9 cellular contexts compared by ENCODE assay signal in the genomic region with DNA sequence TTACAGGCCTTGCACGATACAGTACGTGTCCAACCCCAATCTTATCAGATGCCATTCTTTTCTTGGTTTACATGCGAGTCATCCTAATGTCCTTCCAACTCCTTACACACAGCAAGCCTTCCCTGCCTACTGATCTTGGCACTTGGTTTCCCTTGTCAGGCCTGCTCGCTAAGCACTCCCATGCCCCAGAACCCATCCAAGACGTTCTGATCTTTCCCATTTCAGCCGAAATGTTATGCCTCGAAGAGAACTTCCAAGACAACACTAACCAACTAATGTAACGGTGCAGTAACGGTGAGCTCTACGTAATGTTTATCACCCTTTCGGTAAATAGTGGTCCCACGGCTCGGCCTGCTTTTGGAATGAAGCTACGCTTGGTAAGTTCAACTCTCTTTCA. TPM values are rescaled to one million over a fixed set of nuclear protein-coding genes. Genes with fewer than 3 reads are reported as not detected.
DNase-seq lines count a peak whose midpoint lies in the region; ATAC-seq and TF ChIP-seq lines count a peak whose summit lies in the region.
"Had no signal": no experiment of that assay in that cellular context is flagged by ENCODE, and none has a peak within 500 bp of the region (broad histone marks: within the 10 kb centered on the region; RNA-seq: fewer than 3 reads in every experiment).

No MANE protein-coding gene starts in this region.

- peak in 1 of 3 donors; percentile 21 for DNase-seq in CD4-positive, CD25-positive, alpha-beta regulatory T cell
- no peak for DNase-seq in neural progenitor cell (ENCODE audit: low spot score)
- no peak for DNase-seq in stimulated activated CD8-positive, alpha-beta memory T cell treated with anti-CD3 and anti-CD28 coated beads, Interleukin-4, amount 100 ng/mL, for 48 hours

- no peak overlapping the region for H3K4me3 Mint-ChIP-seq in CD4-positive, CD25-positive, alpha-beta regulatory T cell
- H3K4me3 Mint-ChIP-seq in neural progenitor cell: no peak overlapping the region

- no peak for ATAC-seq in CD4-positive, CD25-positive, alpha-beta regulatory T cell (ENCODE audit: low read depth in 2 of 2)
- ATAC-seq in GM19455 (IDR thresholded peaks at IDR 0.05; ENCODE audit: unreplicated experiment) (no peak), HG02798 (IDR thresholded peaks at IDR 0.05; ENCODE audit: poor library complexity, unreplicated experiment) (no peak), GM18505 (IDR thresholded peaks at IDR 0.05; ENCODE audit: unreplicated experiment) (no peak)

- TF ChIP-seq CTCF in Loucy (conservative IDR thresholded peaks at IDR 0.05; ENCODE audit: low read length) (no peak), neural progenitor cell (IDR thresholded peaks at IDR 0.05) (no peak)

- H4K20me1 ChIP-seq in Loucy (ENCODE audit: insufficient read depth, low read length, poor library complexity, severe bottlenecking) (no peaks in the 10 kb centered on the region), neural progenitor cell (ENCODE audit: low read depth) (peaks cover 3% of the 10 kb centered on the region)

- H3K9me3 Mint-ChIP-seq in CD4-positive, CD25-positive, alpha-beta regulatory T cell: no peaks in the 10 kb centered on the region
- no peaks in the 10 kb centered on the region for H3K9me3 Mint-ChIP-seq in neural progenitor cell

- peaks cover 34% of the 10 kb centered on the region for H3K36me3 ChIP-seq in CD4-positive, CD25-positive, alpha-beta regulatory T cell (ENCODE audit: control insufficient read depth, insufficient read depth, low read length)
- H3K36me3 ChIP-seq in Loucy (ENCODE audit: insufficient read depth, low read length) (peaks cover 22% of the 10 kb centered on the region; the same call in 1 of the 2 replicates), duodenal mucosa (ENCODE audit: control insufficient read depth in 1 of 2, insufficient read depth in 2 of 2, low read length in 2 of 2) (peaks cover 21 to 35% of the 10 kb centered on the region in 2 donors), neural progenitor cell (no peaks in the 10 kb centered on the region)

- no peak for TF ChIP-seq POLR2A in GM18505 (IDR thresholded peaks at IDR 0.05; ENCODE audit: borderline replicate concordance, extremely low read depth, insufficient read depth, insufficient read length)

- H3K79me2 ChIP-seq in Loucy (ENCODE audit: insufficient read depth, low read length) (peaks cover 26% of the 10 kb centered on the region), neural progenitor cell (ENCODE audit: low read depth) (peaks cover 25% of the 10 kb centered on the region)

- peak overlapping the region; percentile 92 for H3K4me2 ChIP-seq in Loucy (ENCODE audit: low read depth, low read length, poor library complexity, severe bottlenecking)
- peak overlapping the region; percentile 97 for H3K4me2 ChIP-seq in neural progenitor cell

- H2AFZ ChIP-seq in Loucy (ENCODE audit: low read length) (0 out of 2 replicates have a peak overlapping the region, but pooled peaks have one; percentile 67), neural progenitor cell (replicated peaks) (no peak overlapping the region)

- peak overlapping the region; percentile 91 for H3K27ac ChIP-seq in CD4-positive, CD25-positive, alpha-beta regulatory T cell (ENCODE audit: insufficient read depth, low read length, poor library complexity, severe bottlenecking)
- H3K27ac ChIP-seq in duodenal mucosa (ENCODE audit: low read depth, low read length) (no peak overlapping the region), neural progenitor cell (no peak overlapping the region)

- peaks cover 0 to 15% (median 0%) of the 10 kb centered on the region in 4 donors for H3K4me1 Mint-ChIP-seq in CD4-positive, CD25-positive, alpha-beta regulatory T cell
- H3K4me1 Mint-ChIP-seq in neural progenitor cell: no peaks in the 10 kb centered on the region

- H3K9me2 ChIP-seq in Loucy (replicated peaks; ENCODE audit: low read depth, low read length): no peaks in the 10 kb centered on the region

- H3F3A ChIP-seq in Loucy (ENCODE audit: low read depth) (no peaks in the 10 kb centered on the region), neural progenitor cell (ENCODE audit: low read depth) (no peaks in the 10 kb centered on the region)

- H3K27me3 Mint-ChIP-seq in CD4-positive, CD25-positive, alpha-beta regulatory T cell: peaks cover 17% of the 10 kb centered on the region
- peaks cover 2% of the 10 kb centered on the region for H3K27me3 Mint-ChIP-seq in neural progenitor cell (ENCODE audit: insufficient read depth, low read depth)

- peak overlapping the region; percentile 87 for H3K9ac ChIP-seq in Loucy (ENCODE audit: low read depth, low read length, poor library complexity, severe bottlenecking)
- peak overlapping the region; percentile 38 to 93 for H3K9ac ChIP-seq in duodenal mucosa (ENCODE audit: low read depth in 1 of 2, low read length in 2 of 2)
- peak overlapping the region; percentile 84 for H3K9ac ChIP-seq in neural progenitor cell

- peak overlapping the region; percentile 97 for H3K4me3 ChIP-seq in CD4-positive, CD25-positive, alpha-beta regulatory T cell (ENCODE audit: low read depth, low read length)
- H3K4me3 ChIP-seq in Loucy (ENCODE audit: low read length, poor library complexity, severe bottlenecking) (peak overlapping the region; percentile 88), duodenal mucosa (ENCODE audit: low read depth in 1 of 2, low read length in 2 of 2) (peak overlapping the region; percentile 96 to 99), neural progenitor cell (peak overlapping the region; percentile 87)

- peaks cover 21% of the 10 kb centered on the region for H3K4me1 ChIP-seq in CD4-positive, CD25-positive, alpha-beta regulatory T cell (ENCODE audit: control insufficient read depth, insufficient read depth, low read length, poor library complexity, severe bottlenecking)
- H3K4me1 ChIP-seq in Loucy (ENCODE audit: insufficient read depth, low read length, poor library complexity, severe bottlenecking): peaks cover 17% of the 10 kb centered on the region
- peaks cover 16 to 17% of the 10 kb centered on the region in 2 donors for H3K4me1 ChIP-seq in duodenal mucosa (ENCODE audit: control insufficient read depth in 1 of 2, insufficient read depth in 2 of 2, low read length in 2 of 2)
- peaks cover 11% of the 10 kb centered on the region for H3K4me1 ChIP-seq in neural progenitor cell

- no peaks in the 10 kb centered on the region for H3K9me3 ChIP-seq in CD4-positive, CD25-positive, alpha-beta regulatory T cell (ENCODE audit: control insufficient read depth in 2 of 2, low read length in 2 of 2)
- no peaks in the 10 kb centered on the region for H3K9me3 ChIP-seq in Loucy (ENCODE audit: insufficient read depth, low read depth, low read length)
- no peaks in the 10 kb centered on the region for H3K9me3 ChIP-seq in duodenal mucosa (ENCODE audit: control insufficient read depth in 1 of 2, low read length in 2 of 2)
- H3K9me3 ChIP-seq in neural progenitor cell (ENCODE audit: low read depth): no peaks in the 10 kb centered on the region

- H3K27ac Mint-ChIP-seq in CD4-positive, CD25-positive, alpha-beta regulatory T cell: no peak overlapping the region
- no peak overlapping the region for H3K27ac Mint-ChIP-seq in neural progenitor cell

- H3K36me3 Mint-ChIP-seq in CD4-positive, CD25-positive, alpha-beta regulatory T cell: peaks cover 21% of the 10 kb centered on the region
- H3K36me3 Mint-ChIP-seq in neural progenitor cell: peaks cover 9% of the 10 kb centered on the region

- H3K27me3 ChIP-seq in CD4-positive, CD25-positive, alpha-beta regulatory T cell (ENCODE audit: control insufficient read depth, insufficient read depth, low read length): no peaks in the 10 kb centered on the region
- no peaks in the 10 kb centered on the region for H3K27me3 ChIP-seq in Loucy (ENCODE audit: insufficient read depth, low read length, poor library complexity, severe bottlenecking)
- no peaks in the 10 kb centered on the region for H3K27me3 ChIP-seq in duodenal mucosa (ENCODE audit: control insufficient read depth in 1 of 2, insufficient read depth in 2 of 2, low read length in 2 of 2)
- H3K27me3 ChIP-seq in neural progenitor cell: peaks cover 25% of the 10 kb centered on the region

RNA-seq across cellular contexts. Expression of a gene that starts 0.5 kb away (rescaled TPM):
- 38.2 TPM for total RNA-seq in CD4-positive, CD25-positive, alpha-beta regulatory T cell
- 10 to 100 TPM; 35.2 to 47.9 (median 36.1) TPM for polyA plus RNA-seq in CD4-positive, CD25-positive, alpha-beta regulatory T cell
- 30.2 and 54.4 TPM in 2 replicates for total RNA-seq in neural progenitor cell (ENCODE audit: low replicate concordance)

RNA-seq across cellular contexts. Expression of a gene that starts 15.8 kb away (rescaled TPM):
- 0.30 TPM for total RNA-seq in CD4-positive, CD25-positive, alpha-beta regulatory T cell
- 1 to 10 TPM in 2 of 4 donors, under 1 TPM in 2; 0.23 to 1.7 (median 0.99) TPM for polyA plus RNA-seq in CD4-positive, CD25-positive, alpha-beta regulatory T cell
- 33.9 and 66.5 TPM in 2 replicates for total RNA-seq in neural progenitor cell (ENCODE audit: low replicate concordance)

RNA-seq across cellular contexts. Expression of a gene that starts 16.7 kb away (rescaled TPM):
- total RNA-seq in CD4-positive, CD25-positive, alpha-beta regulatory T cell: 0.44 TPM
- under 1 TPM in 1 of 4 donors, not detected in 3; 0.49 TPM for polyA plus RNA-seq in CD4-positive, CD25-positive, alpha-beta regulatory T cell
- 4.3 and 10.1 TPM in 2 replicates for total RNA-seq in neural progenitor cell (ENCODE audit: low replicate concordance)

RNA-seq across cellular contexts. Expression of a gene that starts 44.4 kb away (rescaled TPM):
- total RNA-seq in CD4-positive, CD25-positive, alpha-beta regulatory T cell: 14.5 TPM
- 1 to 10 TPM; 1.9 to 7.0 (median 4.1) TPM for polyA plus RNA-seq in CD4-positive, CD25-positive, alpha-beta regulatory T cell
- total RNA-seq in neural progenitor cell (ENCODE audit: low replicate concordance): 0.36 and 4.8 TPM in 2 replicates

RNA-seq across cellular contexts. Expression of a gene that starts 44.6 kb away (rescaled TPM):
- total RNA-seq in CD4-positive, CD25-positive, alpha-beta regulatory T cell: not detected
- polyA plus RNA-seq in CD4-positive, CD25-positive, alpha-beta regulatory T cell: under 1 TPM in 1 of 4 donors, not detected in 3; 0.09 TPM
- 2.4 and 2.7 TPM in 2 replicates for total RNA-seq in neural progenitor cell (ENCODE audit: low replicate concordance)
- total RNA-seq: SK-MEL-5 had no signal

Comparison
In these comparisons a context has a peak if more than half of its experiments do, and no peak if none do; other contexts are left out.
1. RNA of a gene that starts 15.8 kb away (total RNA-seq): 33.9 to 66.5 TPM in neural progenitor cell; 0.30 TPM in CD4-positive, CD25-positive, alpha-beta regulatory T cell (single experiment); every median in the first group is over 10 times any median in the second.
2. Peak in every context shown above with its lines, with median percentiles within 50 percentile points of each other: H3K4me3 ChIP-seq and H3K9ac ChIP-seq.